Comparison of ENCODE assay signal across 20 cellular contexts in the genomic region with DNA sequence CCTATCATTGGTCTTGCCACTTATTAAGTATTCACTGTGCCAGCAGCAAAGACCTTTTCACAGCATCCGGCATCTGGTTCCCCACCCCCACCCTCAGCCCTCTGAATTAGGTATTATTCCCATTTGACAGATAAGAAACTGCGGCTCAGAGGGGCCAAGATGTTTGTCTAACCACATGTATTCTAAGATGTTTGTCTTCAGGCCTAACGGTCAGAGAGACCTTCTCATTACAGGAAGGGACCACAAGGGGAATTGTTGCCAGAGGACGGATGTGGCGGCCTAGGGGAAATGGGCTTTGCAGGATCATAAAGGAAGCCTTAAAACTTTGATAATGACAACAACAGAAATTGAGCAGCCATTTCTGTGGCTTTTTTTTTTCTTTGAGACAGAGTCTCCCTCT. TPM values are rescaled to one million over a fixed set of nuclear protein-coding genes. Genes with fewer than 3 reads are reported as not detected.
DNase-seq lines count a peak whose midpoint lies in the region; TF ChIP-seq lines count a peak whose summit lies in the region.
"Had no signal": no experiment of that assay in that cellular context is flagged by ENCODE, and none has a peak within 500 bp of the region (broad histone marks: within the 10 kb centered on the region; RNA-seq: fewer than 3 reads in every experiment).

No MANE protein-coding gene starts in this region.

- no peak overlapping the region for H3K27ac ChIP-seq in endodermal cell (ENCODE audit: low read depth, low read length)
- H3K27ac ChIP-seq: 22Rv1 had no signal

- H3K27me3 ChIP-seq in endodermal cell (ENCODE audit: control insufficient read depth, insufficient read depth, low read length, poor library complexity, severe bottlenecking): no peaks in the 10 kb centered on the region

- H3K27me3 Mint-ChIP-seq in activated CD4-positive, alpha-beta T cell treated with anti-CD3 and anti-CD28 coated beads, Interleukin-2, amount 10 ng/mL, durations not matched to agents 7 days and 5 days: no peaks in the 10 kb centered on the region
- H3K27me3 Mint-ChIP-seq in endodermal cell (ENCODE audit: insufficient read depth): peaks cover 3% of the 10 kb centered on the region

- TF ChIP-seq CTCF in endodermal cell (conservative IDR thresholded peaks at IDR 0.05): peak; percentile 35

- H3K9ac ChIP-seq in endodermal cell (ENCODE audit: extremely low read depth, low read length, poor library complexity, severe bottlenecking): no peak overlapping the region

- peaks cover 20% of the 10 kb centered on the region for H3K4me1 Mint-ChIP-seq in activated CD4-positive, alpha-beta T cell treated with anti-CD3 and anti-CD28 coated beads, Interleukin-2, amount 10 ng/mL, durations not matched to agents 7 days and 5 days
- H3K4me1 Mint-ChIP-seq in endodermal cell: no peaks in the 10 kb centered on the region

- H3K4me3 ChIP-seq in endodermal cell (ENCODE audit: low read length): no peak overlapping the region
- H3K4me3 ChIP-seq: GM23338 had no signal

- WGBS in endodermal cell (ENCODE audit: insufficient coverage in 1 of 2, insufficient read length in 1 of 2), 2 experiments: 90 to 93% methylated on average over 5 of the region's 5 CpGs

- in situ Hi-C loops in KBM-7 (cut with MboI; ENCODE audit: low pct_unique_long_range_greater_than_20kb, low sequenced_read_pairs): loop anchor here (25.0 kb wide), 1 partner anchor 228 kb away; no protein-coding TSS in a partner anchor

- H3K9me3 Mint-ChIP-seq in activated CD4-positive, alpha-beta T cell treated with anti-CD3 and anti-CD28 coated beads, Interleukin-2, amount 10 ng/mL, durations not matched to agents 7 days and 5 days: no peaks in the 10 kb centered on the region
- no peaks in the 10 kb centered on the region for H3K9me3 Mint-ChIP-seq in endodermal cell
- H3K9me3 Mint-ChIP-seq: GM23338 had no signal

- H3K9me3 ChIP-seq in endodermal cell (ENCODE audit: control insufficient read depth, low read length): no peaks in the 10 kb centered on the region
- H3K9me3 ChIP-seq: Caco-2 had no signal

- no peaks in the 10 kb centered on the region for H3K36me3 ChIP-seq in endodermal cell (ENCODE audit: control insufficient read depth, insufficient read depth, low read length)

- CTCF ChIA-PET in activated CD4-positive, alpha-beta T cell treated with anti-CD3 and anti-CD28 coated beads, Interleukin-2, amount 10 ng/mL, durations not matched to agents 7 days and 5 days (lab: Charles Lee): interaction anchor here (0.6 kb wide), 1 partner anchor 177 kb away, joined by 4 read pairs; no protein-coding TSS in a partner anchor

- H3K27ac Mint-ChIP-seq in activated CD4-positive, alpha-beta T cell treated with anti-CD3 and anti-CD28 coated beads, Interleukin-2, amount 10 ng/mL, durations not matched to agents 7 days and 5 days: peak overlapping the region; percentile 9
- H3K27ac Mint-ChIP-seq in endodermal cell: no peak overlapping the region
- H3K27ac Mint-ChIP-seq: GM23338 had no signal

- no peaks in the 10 kb centered on the region for H3K36me3 Mint-ChIP-seq in activated CD4-positive, alpha-beta T cell treated with anti-CD3 and anti-CD28 coated beads, Interleukin-2, amount 10 ng/mL, durations not matched to agents 7 days and 5 days (ENCODE audit: low read depth)
- H3K36me3 Mint-ChIP-seq in endodermal cell (ENCODE audit: low read depth): no peaks in the 10 kb centered on the region

- POLR2A ChIA-PET in activated CD4-positive, alpha-beta T cell treated with anti-CD3 and anti-CD28 coated beads, Interleukin-2, amount 10 ng/mL, durations not matched to agents 7 days and 5 days (lab: Charles Lee): interaction anchor here (1.0 kb wide), 1 partner anchor 64 kb away, joined by 4 read pairs; no protein-coding TSS in a partner anchor

- H3K4me3 Mint-ChIP-seq in activated CD4-positive, alpha-beta T cell treated with anti-CD3 and anti-CD28 coated beads, Interleukin-2, amount 10 ng/mL, durations not matched to agents 7 days and 5 days: no peak overlapping the region
- H3K4me3 Mint-ChIP-seq in endodermal cell: no peak overlapping the region
- H3K4me3 Mint-ChIP-seq: GM23338 had no signal

- DNase-seq in activated CD4-positive, alpha-beta T cell treated with anti-CD3 and anti-CD28 coated beads, Interleukin-2, amount 10 ng/mL, durations not matched to agents 7 days and 5 days: no peak
- DNase-seq in activated CD4-positive, alpha-beta T cell treated with anti-CD3 and anti-CD28 coated beads for 1 hour: no peak
- DNase-seq in KBM-7 (peak; percentile 62), UCSD-AML1 (lab: John Stamatoyannopoulos, UW; ENCODE audit: unreplicated experiment) (peak; percentile 81), endodermal cell (no peak), NCI-H2171 treated with DMSO at 0.1 percent for 48 hours (lab: John Stamatoyannopoulos, UW) (no peak), NCI-H82 treated with DMSO at 0.1 percent for 48 hours (lab: John Stamatoyannopoulos, UW; ENCODE audit: unreplicated experiment) (no peak)
- no peak for DNase-seq in stimulated activated CD8-positive, alpha-beta memory T cell treated with anti-CD3 and anti-CD28 coated beads, Interleukin-4, amount 100 ng/mL, for 48 hours
- DNase-seq: AML-193, Caco-2, HCEC 1CT, NCI-H1105, NCI-H1694, NCI-H2081 treated with DMSO at 0.1 percent for 48 hours, NCI-H510A, NCI-H748 treated with DMSO at 0.1 percent for 48 hours, SHP77 treated with DMSO at 0.1 percent for 48 hours had no signal

- no peaks in the 10 kb centered on the region for H3K4me1 ChIP-seq in endodermal cell (ENCODE audit: control insufficient read depth, insufficient read depth, low read length)
- H3K4me1 ChIP-seq: Caco-2 had no signal

RNA-seq across cellular contexts. Expression of a gene that starts 16.6 kb away (rescaled TPM):
- total RNA-seq in activated CD4-positive, alpha-beta T cell treated with anti-CD3 and anti-CD28 coated beads, Interleukin-2, amount 10 ng/mL, durations not matched to agents 7 days and 5 days: not detected
- total RNA-seq in endodermal cell: under 1 TPM in 1 of 2 donors, not detected in 1; 0.84 TPM
- 13.3 TPM for polyA plus RNA-seq in endodermal cell (2013, experiment 1 of 2)
- polyA plus RNA-seq in endodermal cell (2013, experiment 2 of 2): 7.0 TPM
- total RNA-seq: Caco-2, OCI-LY7 had no signal

RNA-seq across cellular contexts. Expression of a gene that starts 51.9 kb away (rescaled TPM):
- total RNA-seq in activated CD4-positive, alpha-beta T cell treated with anti-CD3 and anti-CD28 coated beads, Interleukin-2, amount 10 ng/mL, durations not matched to agents 7 days and 5 days: 10 to 100 TPM; 40.2 to 43.4 TPM
- total RNA-seq in endodermal cell: 10 to 100 TPM; 39.5 to 42.4 TPM
- polyA plus RNA-seq in endodermal cell (2013, experiment 1 of 2): 28.4 TPM
- polyA plus RNA-seq in endodermal cell (2013, experiment 2 of 2): 24.8 TPM

Comparison
In these comparisons a context has a peak if more than half of its experiments do, and no peak if none do; other contexts are left out.
1. DNase-seq: peak in KBM-7 (single experiment) and UCSD-AML1 (single experiment); none in activated CD4-positive, alpha-beta T cell treated with anti-CD3 and anti-CD28 coated beads, Interleukin-2, amount 10 ng/mL, durations not matched to agents 7 days and 5 days (single experiment), activated CD4-positive, alpha-beta T cell treated with anti-CD3 and anti-CD28 coated beads for 1 hour (single experiment), endodermal cell (single experiment), stimulated activated CD8-positive, alpha-beta memory T cell treated with anti-CD3 and anti-CD28 coated beads, Interleukin-4, amount 100 ng/mL, for 48 hours (single experiment), NCI-H2171 treated with DMSO at 0.1 percent for 48 hours (single experiment) and NCI-H82 treated with DMSO at 0.1 percent for 48 hours (single experiment).